Comparison of ENCODE assay signal across 26 cellular contexts in genomic region chr2:216604458-216604857, GRCh38.
"Had no signal": no experiment of that assay in that cellular context is flagged by ENCODE, and none has a peak within 500 bp of the region (broad histone marks: within the 10 kb centered on the region; RNA-seq: fewer than 3 reads in every experiment).

No MANE protein-coding gene starts in this region.

- H3K27me3 ChIP-seq: adrenal gland, ascending aorta, brain microvascular endothelial cell, colonic mucosa, esophagus muscularis mucosa, gastrocnemius medialis, pancreas had no signal

- H3K4me1 ChIP-seq: adrenal gland, ascending aorta, colonic mucosa, gastrocnemius medialis, left ventricle myocardium inferior, transverse colon had no signal

- ATAC-seq: activated T-cell treated with anti-CD3 and anti-CD28 coated beads, Interleukin-2, amount 50 U/mL, for 4 hours; gastrocnemius medialis; natural killer cell; pancreas; sciatic nerve; stimulated activated naive B cell treated with anti-CD40 and anti-IgM and Interleukin-4, amounts not matched to agents 10 μg/mL and 1 μg/mL and 100 μg/mL, for 72 hours; WTC11 had no signal

- H3K9me3 Mint-ChIP-seq: activated T-cell treated with anti-CD3 and anti-CD28 coated beads, Interleukin-2, amount 50 U/mL, for 4 hours; mesothelial cell of epicardium; natural killer cell; stimulated activated naive B cell treated with anti-CD40 and anti-IgM and Interleukin-4, amounts not matched to agents 10 μg/mL and 1 μg/mL and 100 μg/mL, for 72 hours; WTC11 had no signal

- DNase-seq: activated CD8-positive, alpha-beta memory T cell treated with anti-CD3 and anti-CD28 coated beads, Interleukin-2, amount 50 U/mL, for 48 hours; activated naive CD4-positive, alpha-beta T cell; activated T-cell treated with anti-CD3 and anti-CD28 coated beads, Interleukin-2, amount 50 U/mL, for 4 hours; adrenal gland; brain microvascular endothelial cell; central memory CD4-positive, alpha-beta T cell; colonic mucosa; gastrocnemius medialis; hippocampal formation; kidney glomerular epithelial cell; left ventricle myocardium inferior; natural killer cell; pancreas; stimulated activated CD4-positive, alpha-beta T cell treated with anti-CD3 and anti-CD28 coated beads, Interleukin-15, amount 100 ng/mL, for 24 hours; stimulated activated naive B cell treated with anti-CD40 and anti-IgM and Interleukin-4, amounts not matched to agents 10 μg/mL and 1 μg/mL and 100 μg/mL, for 72 hours; T-helper 9 cell; transverse colon had no signal

- H3K9me3 ChIP-seq: adrenal gland, ascending aorta, colonic mucosa, esophagus muscularis mucosa, gastrocnemius medialis, left ventricle myocardium inferior, neutrophil, pancreas, transverse colon had no signal

- H3K36me3 Mint-ChIP-seq: mesothelial cell of epicardium; natural killer cell; stimulated activated naive B cell treated with anti-CD40 and anti-IgM and Interleukin-4, amounts not matched to agents 10 μg/mL and 1 μg/mL and 100 μg/mL, for 72 hours; WTC11 had no signal

- H3K4me3 ChIP-seq: adrenal gland, ascending aorta, colonic mucosa, dorsolateral prefrontal cortex, esophagus muscularis mucosa, gastrocnemius medialis, left ventricle myocardium inferior, pancreas, transverse colon had no signal

- H3K4me3 Mint-ChIP-seq: activated naive CD8-positive, alpha-beta T cell; activated T-cell treated with anti-CD3 and anti-CD28 coated beads, Interleukin-2, amount 50 U/mL, for 4 hours; mesothelial cell of epicardium; natural killer cell; stimulated activated naive B cell treated with anti-CD40 and anti-IgM and Interleukin-4, amounts not matched to agents 10 μg/mL and 1 μg/mL and 100 μg/mL, for 72 hours; WTC11 had no signal

- H3K27ac ChIP-seq: adrenal gland, ascending aorta, brain microvascular endothelial cell, colonic mucosa, dorsolateral prefrontal cortex, esophagus muscularis mucosa, gastrocnemius medialis, left ventricle myocardium inferior, neutrophil, pancreas, transverse colon had no signal

- H3K27ac Mint-ChIP-seq: activated naive CD8-positive, alpha-beta T cell; activated T-helper 2 cell treated with anti-CD3 and anti-CD28 coated beads, Interferon-gamma antibody, Interleukin-2, Interleukin-4, amounts not matched to agents 10 μg/mL and 5 μg/mL and 100 μg/mL, durations not matched to agents 14 hours and 24 hours and 36 hours; natural killer cell; stimulated activated naive B cell treated with anti-CD40 and anti-IgM and Interleukin-4, amounts not matched to agents 10 μg/mL and 1 μg/mL and 100 μg/mL, for 72 hours had no signal
